ENCODE assay signal across 7 cellular contexts in genomic region chr5:172849636-172850453, GRCh38. TPM values are rescaled to one million over a fixed set of nuclear protein-coding genes. Genes with fewer than 3 reads are reported as not detected.
A peak's percentile ranks its signal among the peaks of the same experiment; 100 is the strongest.
DNase-seq lines count a peak whose midpoint lies in the region; ATAC-seq and TF ChIP-seq lines count a peak whose summit lies in the region.

No MANE protein-coding gene starts in this region.

- H3K27me3 ChIP-seq in suprapubic skin: no peaks in the 10 kb centered on the region

- TF ChIP-seq CTCF in endothelial cell (IDR thresholded peaks at IDR 0.05; ENCODE audit: unreplicated experiment) (no peak), suprapubic skin (IDR thresholded peaks at IDR 0.05) (no peak)

- TF ChIP-seq POLR2A in suprapubic skin (IDR thresholded peaks at IDR 0.05): no peak

- H3K9me3 ChIP-seq in suprapubic skin: no peaks in the 10 kb centered on the region

- ATAC-seq in GM19397 (IDR thresholded peaks at IDR 0.05; ENCODE audit: unreplicated experiment) (peak; percentile 57), HG03280 (IDR thresholded peaks at IDR 0.05; ENCODE audit: unreplicated experiment) (peak; percentile 49), HG03469 (IDR thresholded peaks at IDR 0.05; ENCODE audit: unreplicated experiment) (no peak)

- H3K27ac Mint-ChIP-seq in endothelial cell (ENCODE audit: unreplicated experiment): peak overlapping the region; percentile 25

- H3K4me3 Mint-ChIP-seq in endothelial cell (ENCODE audit: unreplicated experiment): peak overlapping the region; percentile 33

- no peaks in the 10 kb centered on the region for H3K9me3 Mint-ChIP-seq in endothelial cell (ENCODE audit: unreplicated experiment)

- peaks cover 4% of the 10 kb centered on the region for H3K36me3 Mint-ChIP-seq in endothelial cell (ENCODE audit: low read depth, unreplicated experiment)

- 50% methylated on average over 10 of the region's 15 CpGs for WGBS in suprapubic skin

- H3K4me3 ChIP-seq in suprapubic skin: no peak overlapping the region

- peaks cover 76% of the 10 kb centered on the region for H3K4me1 ChIP-seq in suprapubic skin

- peaks cover 34% of the 10 kb centered on the region for H3K4me1 Mint-ChIP-seq in endothelial cell (ENCODE audit: unreplicated experiment)

- DNase-seq in endothelial cell (ENCODE audit: low spot score): no peak
- DNase-seq in suprapubic skin (ENCODE audit: low spot score in 2 of 2): no peak
- DNase-seq in stimulated activated CD4-positive, alpha-beta T cell treated with anti-CD3 and anti-CD28 coated beads, Interleukin-4, amount 100 ng/mL, for 4 hours: no peak
- DNase-seq in NCI-H1092 treated with DMSO at 0.1 percent for 48 hours (lab: John Stamatoyannopoulos, UW): no peak

- no peak for TF ChIP-seq EP300 in suprapubic skin (IDR thresholded peaks at IDR 0.05)

- H3K27ac ChIP-seq in suprapubic skin: peak overlapping the region; percentile 49

- H3K27me3 Mint-ChIP-seq in endothelial cell (ENCODE audit: unreplicated experiment): peaks cover 6% of the 10 kb centered on the region

- H3K36me3 ChIP-seq in suprapubic skin: no peaks in the 10 kb centered on the region

RNA-seq across cellular contexts. Expression of gene ERGIC1, which starts 15.8 kb away (rescaled TPM):
- total RNA-seq in endothelial cell (ENCODE audit: unreplicated experiment) (67.1 TPM), suprapubic skin (100 to 1,000 TPM in 1 of 4 donors, 10 to 100 TPM in 3; 81.2 to 106 (median 91.8) TPM)
